In the genomic region with DNA sequence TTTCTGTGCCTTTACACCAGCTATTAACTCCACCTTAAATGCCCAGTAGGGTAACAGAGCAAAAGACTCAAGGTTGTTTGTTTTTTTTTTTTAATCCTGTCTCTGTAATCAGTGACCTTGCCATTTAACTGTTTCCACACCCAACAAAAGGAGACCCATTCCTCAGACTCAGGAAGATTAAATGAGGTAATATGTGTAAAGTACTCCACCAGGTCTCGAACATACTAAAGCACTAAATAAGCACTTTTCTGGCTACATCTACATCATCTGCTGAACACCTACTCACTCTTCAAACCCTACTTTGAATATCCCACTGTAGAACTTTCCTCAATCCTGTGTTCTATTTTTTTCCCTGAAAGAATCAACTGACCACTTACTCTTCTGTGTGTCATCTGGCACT, we compare ENCODE assay signal across 22 cellular contexts. TPM values are rescaled to one million over a fixed set of nuclear protein-coding genes. Genes with fewer than 3 reads are reported as not detected.
DNase-seq lines count a peak whose midpoint lies in the region; TF ChIP-seq lines count a peak whose summit lies in the region.
"Had no signal": no experiment of that assay in that cellular context is flagged by ENCODE, and none has a peak within 500 bp of the region (broad histone marks: within the 10 kb centered on the region; RNA-seq: fewer than 3 reads in every experiment).

No MANE protein-coding gene starts in this region.

- peaks cover 0 to 2% of the 10 kb centered on the region in 2 experiments; a peak in 1 of 3 replicates for H3K36me3 ChIP-seq in HEK293 (ENCODE audit: control insufficient read depth in 2 of 2, insufficient read depth in 1 of 2, low read length in 2 of 2)
- H3K36me3 ChIP-seq in Loucy (ENCODE audit: insufficient read depth, low read length): no peaks in the 10 kb centered on the region
- H3K36me3 ChIP-seq in endocrine pancreas (ENCODE audit: control insufficient read depth, insufficient read depth, low read length): no peaks in the 10 kb centered on the region
- no peaks in the 10 kb centered on the region for H3K36me3 ChIP-seq in mesenchymal stem cell (ENCODE audit: control insufficient read depth in 1 of 2, insufficient read depth in 2 of 2, low read depth in 1 of 2, low read length in 2 of 2)
- H3K36me3 ChIP-seq: BE2C, BLaER1 had no signal

- H4K91ac ChIP-seq in mesenchymal stem cell (ENCODE audit: low read length): no peak overlapping the region

- WGBS in mesenchymal stem cell: 100% methylated on average over 1 of the region's 1 CpG

- POLR2A ChIA-PET in HEK293 (lab: Yijun Ruan, JAX): no interaction called here

- H3K23ac ChIP-seq in mesenchymal stem cell (ENCODE audit: low read length in 2 of 2): no peak overlapping the region

- H3K18ac ChIP-seq in mesenchymal stem cell (ENCODE audit: low read depth in 1 of 2, low read length in 2 of 2): no peak overlapping the region

- no peak overlapping the region for H3K4ac ChIP-seq in mesenchymal stem cell (ENCODE audit: low read depth in 1 of 2, low read length in 2 of 2)

- peaks cover 73% of the 10 kb centered on the region for H3K79me2 ChIP-seq in Loucy (ENCODE audit: insufficient read depth, low read length)

- no peak overlapping the region for H2BK120ac ChIP-seq in mesenchymal stem cell (ENCODE audit: low read depth, low read length)

- peak overlapping the region; percentile 92 for H3K4me2 ChIP-seq in Loucy (ENCODE audit: low read depth, low read length, poor library complexity, severe bottlenecking)
- no peak overlapping the region for H3K4me2 ChIP-seq in mesenchymal stem cell (ENCODE audit: low read length, poor library complexity, severe bottlenecking)
- H3K4me2 ChIP-seq: BLaER1 had no signal

- H3F3A ChIP-seq in Loucy (ENCODE audit: low read depth): no peaks in the 10 kb centered on the region

- H4K8ac ChIP-seq in mesenchymal stem cell (ENCODE audit: low read length): no peak overlapping the region

- H3K4me1 ChIP-seq in HEK293 (ENCODE audit: control insufficient read depth, insufficient read depth, low read length) (peaks cover 10% of the 10 kb centered on the region; the same call in 1 of the 2 replicates), Loucy (ENCODE audit: insufficient read depth, low read length, poor library complexity, severe bottlenecking) (peaks cover 45% of the 10 kb centered on the region), endocrine pancreas (ENCODE audit: control insufficient read depth, insufficient read depth, low read length) (peaks cover 25% of the 10 kb centered on the region), mesenchymal stem cell (ENCODE audit: control insufficient read depth, insufficient read depth, low read depth, low read length) (peaks cover 2% of the 10 kb centered on the region)
- H3K4me1 ChIP-seq: BE2C had no signal

- no peak for TF ChIP-seq CTCF in HEK293 (tag by site-specific recombination; IDR thresholded peaks at IDR 0.05)
- TF ChIP-seq CTCF in Loucy (conservative IDR thresholded peaks at IDR 0.05; ENCODE audit: low read length): no peak

- H2AFZ ChIP-seq in Loucy (ENCODE audit: low read length) (no peak overlapping the region), mesenchymal stem cell (ENCODE audit: low read depth, low read length) (no peak overlapping the region)

- H3K4me3 ChIP-seq in HEK293 (ENCODE audit: low read depth, low read length) (no peak overlapping the region), Loucy (ENCODE audit: low read length, poor library complexity, severe bottlenecking) (peak overlapping the region; percentile 87), endocrine pancreas (ENCODE audit: control insufficient read depth, insufficient read depth, low read length) (peak overlapping the region; percentile 96), mesenchymal stem cell (ENCODE audit: insufficient read depth in 1 of 2, low read depth in 1 of 2, low read length in 2 of 2) (no peak overlapping the region)
- H3K4me3 ChIP-seq: BLaER1, GM12878 had no signal

- H2BK12ac ChIP-seq in mesenchymal stem cell (ENCODE audit: low read length in 2 of 2): no peak overlapping the region

- no peak overlapping the region for H3K27ac ChIP-seq in HEK293 (ENCODE audit: extremely low read depth, low read depth, low read length)
- H3K27ac ChIP-seq in mesenchymal stem cell (ENCODE audit: low read length, poor library complexity, severe bottlenecking): no peak overlapping the region
- H3K27ac ChIP-seq: BLaER1 had no signal

- no peaks in the 10 kb centered on the region for H3K9me2 ChIP-seq in Loucy (replicated peaks; ENCODE audit: low read depth, low read length)

- peaks cover 17% of the 10 kb centered on the region for H4K20me1 ChIP-seq in Loucy (ENCODE audit: insufficient read depth, low read length, poor library complexity, severe bottlenecking)
- H4K20me1 ChIP-seq: BLaER1 had no signal

- H2BK5ac ChIP-seq in mesenchymal stem cell (ENCODE audit: low read depth, low read length, poor library complexity, severe bottlenecking): no peak overlapping the region

- no peaks in the 10 kb centered on the region for H3K27me3 ChIP-seq in Loucy (ENCODE audit: insufficient read depth, low read length, poor library complexity, severe bottlenecking)
- H3K27me3 ChIP-seq in endocrine pancreas (ENCODE audit: control insufficient read depth, insufficient read depth, low read length): no peaks in the 10 kb centered on the region
- H3K27me3 ChIP-seq in mesenchymal stem cell (ENCODE audit: control insufficient read depth in 1 of 2, insufficient read depth in 1 of 2, low read length in 2 of 2): no peaks in the 10 kb centered on the region
- H3K27me3 ChIP-seq: BLaER1 had no signal

- no peak overlapping the region for H3K14ac ChIP-seq in mesenchymal stem cell (ENCODE audit: low read length in 2 of 2)

- peaks cover 19% of the 10 kb centered on the region for H3K79me1 ChIP-seq in mesenchymal stem cell (replicated peaks; ENCODE audit: low read length, poor library complexity, severe bottlenecking)

- H3K9ac ChIP-seq in Loucy (ENCODE audit: low read depth, low read length, poor library complexity, severe bottlenecking) (peak overlapping the region; percentile 73), endocrine pancreas (ENCODE audit: control insufficient read depth, insufficient read depth, low read length) (no peak overlapping the region), mesenchymal stem cell (ENCODE audit: low read length) (no peak overlapping the region)
- H3K9ac ChIP-seq: BLaER1 had no signal

- no peak for DNase-seq in mesenchymal stem cell
- no peak for DNase-seq in activated effector memory CD4-positive, alpha-beta T cell treated with anti-CD3 and anti-CD28 coated beads, Interleukin-2, amount 50 U/mL, for 16 hours
- DNase-seq: 8988T; ACHN; BE2C; C1 segment of cervical spinal cord; CD4-positive, alpha-beta memory T cell; CD4-positive, CD25-positive, alpha-beta regulatory T cell; CD8-positive, alpha-beta memory T cell; COR-L47; DMS 273 treated with DMSO at 0.1 percent for 48 hours; DMS153; DMS53; DMS79; DND-41; EL; GDM1 had no signal

- H3K9me3 ChIP-seq in HEK293 (ENCODE audit: control insufficient read depth, insufficient read depth, low read depth, low read length) (no peaks in the 10 kb centered on the region), Loucy (ENCODE audit: insufficient read depth, low read depth, low read length) (no peaks in the 10 kb centered on the region), endocrine pancreas (ENCODE audit: control insufficient read depth, low read length) (no peaks in the 10 kb centered on the region), mesenchymal stem cell (ENCODE audit: control insufficient read depth, low read length) (no peaks in the 10 kb centered on the region)
- H3K9me3 ChIP-seq: BE2C, BLaER1 had no signal

- no peak overlapping the region for H2BK15ac ChIP-seq in mesenchymal stem cell (ENCODE audit: low read depth, poor library complexity, severe bottlenecking)

- H2AK5ac ChIP-seq in mesenchymal stem cell (ENCODE audit: low read length, severe bottlenecking): no peak overlapping the region

- CTCF ChIA-PET in HEK293 (lab: Yijun Ruan, JAX): no interaction called here

TF ChIP-seq in HEK293, 187 proteins besides CTCF, POLR2A, EP300 and RAD21:
- TF ChIP-seq ZNF423 (tag by site-specific recombination; IDR thresholded peaks at IDR 0.05) (no peak), KLF7 (tag by site-specific recombination; IDR thresholded peaks at IDR 0.05; ENCODE audit: borderline replicate concordance) (no peak), SP2 (tag by site-specific recombination; IDR thresholded peaks at IDR 0.05) (no peak), ZNF664 (tag by site-specific recombination; IDR thresholded peaks at IDR 0.05) (peak; percentile 95), MZF1 (tag by site-specific recombination; IDR thresholded peaks at IDR 0.05; ENCODE audit: borderline replicate concordance) (no peak)
- TF ChIP-seq, protein P1, sequence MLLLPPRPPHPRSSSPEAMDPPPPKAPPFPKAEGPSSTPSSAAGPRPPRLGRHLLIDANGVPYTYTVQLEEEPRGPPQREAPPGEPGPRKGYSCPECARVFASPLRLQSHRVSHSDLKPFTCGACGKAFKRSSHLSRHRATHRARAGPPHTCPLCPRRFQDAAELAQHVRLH (tag by site-specific recombination; IDR thresholded peaks at IDR 0.05): 0 out of 2 replicates have a peak, but pooled peaks have one; percentile 46

RNA-seq across cellular contexts. Expression of gene SLC2A13, which starts 4.1 kb away (rescaled TPM):
- polyA plus RNA-seq in mesenchymal stem cell (2013, experiment 1 of 2): 9.0 TPM
- polyA plus RNA-seq in mesenchymal stem cell (2013, experiment 2 of 2): 9.8 TPM

Comparison
In these comparisons a context has a peak if more than half of its experiments do, and no peak if none do; other contexts are left out.
1. H3K4me3 ChIP-seq: peak in Loucy (single experiment) and endocrine pancreas (single experiment); none in HEK293 (single experiment) and mesenchymal stem cell (0 of 2).